1 cellular context compared by ENCODE assay signal in the genomic region with DNA sequence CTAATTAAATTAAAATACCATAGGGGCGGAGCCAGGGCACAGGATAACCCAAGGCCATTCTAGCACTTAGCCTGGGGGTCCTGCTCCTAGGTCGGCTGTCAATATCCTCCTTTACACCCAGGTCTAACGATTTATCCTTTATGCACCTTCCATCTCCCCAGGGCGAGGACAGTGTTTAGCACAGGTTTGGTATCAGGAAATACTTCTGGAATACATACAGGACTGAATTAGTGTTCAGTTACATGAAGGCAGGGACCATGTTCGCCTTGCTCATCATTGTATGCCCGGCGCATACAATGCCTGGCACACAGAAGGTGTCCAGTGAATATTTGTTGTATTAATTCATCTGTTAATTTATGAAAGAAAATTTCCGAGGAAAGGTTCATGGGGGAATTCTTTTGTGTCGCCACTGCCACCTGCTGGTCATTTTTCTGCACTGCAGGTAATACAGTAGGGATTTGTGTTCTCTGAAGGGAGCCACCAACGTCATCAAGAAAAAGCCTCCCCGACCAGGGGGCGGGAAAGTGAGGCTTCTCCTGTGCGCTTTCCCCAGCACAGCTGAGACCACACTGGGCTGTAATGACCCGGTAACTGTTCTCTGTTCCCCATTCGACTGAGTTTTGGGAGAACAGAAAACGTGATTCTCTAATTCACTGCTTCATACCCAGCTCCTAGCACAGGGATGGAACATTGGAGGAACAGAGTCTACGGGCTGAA.
TF ChIP-seq lines count a peak whose summit lies in the region.

No MANE protein-coding gene starts in this region.

TF ChIP-seq in HEK293, 187 proteins besides CTCF, POLR2A, EP300 and RAD21 (continued from another document and continues in another):
- TF ChIP-seq, protein P1, sequence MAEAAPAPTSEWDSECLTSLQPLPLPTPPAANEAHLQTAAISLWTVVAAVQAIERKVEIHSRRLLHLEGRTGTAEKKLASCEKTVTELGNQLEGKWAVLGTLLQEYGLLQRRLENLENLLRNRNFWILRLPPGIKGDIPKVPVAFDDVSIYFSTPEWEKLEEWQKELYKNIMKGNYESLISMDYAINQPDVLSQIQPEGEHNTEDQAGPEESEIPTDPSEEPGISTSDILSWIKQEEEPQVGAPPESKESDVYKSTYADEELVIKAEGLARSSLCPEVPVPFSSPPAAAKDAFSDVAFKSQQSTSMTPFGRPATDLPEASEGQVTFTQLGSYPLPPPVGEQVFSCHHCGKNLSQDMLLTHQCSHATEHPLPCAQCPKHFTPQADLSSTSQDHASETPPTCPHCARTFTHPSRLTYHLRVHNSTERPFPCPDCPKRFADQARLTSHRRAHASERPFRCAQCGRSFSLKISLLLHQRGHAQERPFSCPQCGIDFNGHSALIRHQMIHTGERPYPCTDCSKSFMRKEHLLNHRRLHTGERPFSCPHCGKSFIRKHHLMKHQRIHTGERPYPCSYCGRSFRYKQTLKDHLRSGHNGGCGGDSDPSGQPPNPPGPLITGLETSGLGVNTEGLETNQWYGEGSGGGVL (tag by site-specific recombination; IDR thresholded peaks at IDR 0.05) = no peak
- TF ChIP-seq ZNF600 (tag by site-specific recombination; IDR thresholded peaks at IDR 0.05) (peak; percentile 48; the same call in 1 of the 2 replicates), SP3 (tag by site-specific recombination; IDR thresholded peaks at IDR 0.05) (no peak), ZNF548 (tag by site-specific recombination; IDR thresholded peaks at IDR 0.05) (no peak), OVOL3 (tag by site-specific recombination; IDR thresholded peaks at IDR 0.05) (no peak), ZNF433 (tag by site-specific recombination; IDR thresholded peaks at IDR 0.05; ENCODE audit: low read depth) (no peak), SCRT1 (tag by site-specific recombination; IDR thresholded peaks at IDR 0.05; ENCODE audit: borderline replicate concordance) (no peak), ZNF354C (tag by site-specific recombination; IDR thresholded peaks at IDR 0.05; ENCODE audit: borderline replicate concordance, low read depth) (no peak), GLIS2 (tag by site-specific recombination; IDR thresholded peaks at IDR 0.05) (peak; percentile 46), ZNF214 (tag by site-specific recombination; IDR thresholded peaks at IDR 0.05; ENCODE audit: borderline replicate concordance) (no peak), ZNF610 (tag by site-specific recombination; IDR thresholded peaks at IDR 0.05; ENCODE audit: borderline replicate concordance) (no peak), ZBTB7A (tag by site-specific recombination; IDR thresholded peaks at IDR 0.05; ENCODE audit: low read depth) (no peak), ZSCAN23 (tag by site-specific recombination; IDR thresholded peaks at IDR 0.05) (no peak), ZEB2 (tag by site-specific recombination; IDR thresholded peaks at IDR 0.05) (no peak), ZNF324 (tag by site-specific recombination; IDR thresholded peaks at IDR 0.05) (no peak), ZNF529 (tag by site-specific recombination; IDR thresholded peaks at IDR 0.05; ENCODE audit: insufficient replicate concordance) (no peak), FEZF1 (tag by site-specific recombination; IDR thresholded peaks at IDR 0.05) (no peak), ZFP69B (tag by site-specific recombination; IDR thresholded peaks at IDR 0.05) (no peak), GFI1B (tag by site-specific recombination; IDR thresholded peaks at IDR 0.05) (no peak), ZNF311 (tag by site-specific recombination; IDR thresholded peaks at IDR 0.05; ENCODE audit: borderline replicate concordance) (no peak), ZNF140 (tag by site-specific recombination; IDR thresholded peaks at IDR 0.05) (no peak), ZNF560 (tag by site-specific recombination; IDR thresholded peaks at IDR 0.05; ENCODE audit: borderline replicate concordance) (no peak), ZNF596 (tag by site-specific recombination; IDR thresholded peaks at IDR 0.05) (no peak), ZNF274 (IDR thresholded peaks at IDR 0.05; ENCODE audit: low read length) (no peak), ZNF274 (tag by site-specific recombination; IDR thresholded peaks at IDR 0.05; ENCODE audit: borderline replicate concordance) (no peak), ZNF558 (tag by site-specific recombination; IDR thresholded peaks at IDR 0.05) (no peak), OSR2 (tag by site-specific recombination; IDR thresholded peaks at IDR 0.05) (no peak), ZNF626 (tag by site-specific recombination; IDR thresholded peaks at IDR 0.05) (no peak)
- TF ChIP-seq, protein P2, sequence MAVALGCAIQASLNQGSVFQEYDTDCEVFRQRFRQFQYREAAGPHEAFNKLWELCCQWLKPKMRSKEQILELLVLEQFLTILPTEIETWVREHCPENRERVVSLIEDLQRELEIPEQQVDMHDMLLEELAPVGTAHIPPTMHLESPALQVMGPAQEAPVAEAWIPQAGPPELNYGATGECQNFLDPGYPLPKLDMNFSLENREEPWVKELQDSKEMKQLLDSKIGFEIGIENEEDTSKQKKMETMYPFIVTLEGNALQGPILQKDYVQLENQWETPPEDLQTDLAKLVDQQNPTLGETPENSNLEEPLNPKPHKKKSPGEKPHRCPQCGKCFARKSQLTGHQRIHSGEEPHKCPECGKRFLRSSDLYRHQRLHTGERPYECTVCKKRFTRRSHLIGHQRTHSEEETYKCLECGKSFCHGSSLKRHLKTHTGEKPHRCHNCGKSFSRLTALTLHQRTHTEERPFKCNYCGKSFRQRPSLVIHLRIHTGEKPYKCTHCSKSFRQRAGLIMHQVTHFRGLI (tag by site-specific recombination; IDR thresholded peaks at IDR 0.05) = no peak
- TF ChIP-seq, protein P3, sequence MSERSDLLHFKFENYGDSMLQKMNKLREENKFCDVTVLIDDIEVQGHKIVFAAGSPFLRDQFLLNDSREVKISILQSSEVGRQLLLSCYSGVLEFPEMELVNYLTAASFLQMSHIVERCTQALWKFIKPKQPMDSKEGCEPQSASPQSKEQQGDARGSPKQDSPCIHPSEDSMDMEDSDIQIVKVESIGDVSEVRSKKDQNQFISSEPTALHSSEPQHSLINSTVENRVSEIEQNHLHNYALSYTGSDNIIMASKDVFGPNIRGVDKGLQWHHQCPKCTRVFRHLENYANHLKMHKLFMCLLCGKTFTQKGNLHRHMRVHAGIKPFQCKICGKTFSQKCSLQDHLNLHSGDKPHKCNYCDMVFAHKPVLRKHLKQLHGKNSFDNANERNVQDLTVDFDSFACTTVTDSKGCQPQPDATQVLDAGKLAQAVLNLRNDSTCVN (tag by site-specific recombination; optimal IDR thresholded peaks at IDR 0.05) = no peak
- TF ChIP-seq, protein P4, sequence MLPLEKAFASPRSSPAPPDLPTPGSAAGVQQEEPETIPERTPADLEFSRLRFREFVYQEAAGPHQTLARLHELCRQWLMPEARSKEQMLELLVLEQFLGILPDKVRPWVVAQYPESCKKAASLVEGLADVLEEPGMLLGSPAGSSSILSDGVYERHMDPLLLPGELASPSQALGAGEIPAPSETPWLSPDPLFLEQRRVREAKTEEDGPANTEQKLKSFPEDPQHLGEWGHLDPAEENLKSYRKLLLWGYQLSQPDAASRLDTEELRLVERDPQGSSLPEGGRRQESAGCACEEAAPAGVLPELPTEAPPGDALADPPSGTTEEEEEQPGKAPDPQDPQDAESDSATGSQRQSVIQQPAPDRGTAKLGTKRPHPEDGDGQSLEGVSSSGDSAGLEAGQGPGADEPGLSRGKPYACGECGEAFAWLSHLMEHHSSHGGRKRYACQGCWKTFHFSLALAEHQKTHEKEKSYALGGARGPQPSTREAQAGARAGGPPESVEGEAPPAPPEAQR (tag by site-specific recombination; IDR thresholded peaks at IDR 0.05) = no peak
- TF ChIP-seq, protein P5, sequence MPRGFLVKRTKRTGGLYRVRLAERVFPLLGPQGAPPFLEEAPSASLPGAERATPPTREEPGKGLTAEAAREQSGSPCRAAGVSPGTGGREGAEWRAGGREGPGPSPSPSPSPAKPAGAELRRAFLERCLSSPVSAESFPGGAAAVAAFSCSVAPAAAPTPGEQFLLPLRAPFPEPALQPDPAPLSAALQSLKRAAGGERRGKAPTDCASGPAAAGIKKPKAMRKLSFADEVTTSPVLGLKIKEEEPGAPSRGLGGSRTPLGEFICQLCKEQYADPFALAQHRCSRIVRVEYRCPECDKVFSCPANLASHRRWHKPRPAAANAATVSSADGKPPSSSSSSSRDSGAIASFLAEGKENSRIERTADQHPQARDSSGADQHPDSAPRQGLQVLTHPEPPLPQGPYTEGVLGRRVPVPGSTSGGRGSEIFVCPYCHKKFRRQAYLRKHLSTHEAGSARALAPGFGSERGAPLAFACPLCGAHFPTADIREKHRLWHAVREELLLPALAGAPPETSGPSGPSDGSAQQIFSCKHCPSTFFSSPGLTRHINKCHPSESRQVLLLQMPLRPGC (tag by site-specific recombination; IDR thresholded peaks at IDR 0.05) = no peak
- TF ChIP-seq, protein P6, sequence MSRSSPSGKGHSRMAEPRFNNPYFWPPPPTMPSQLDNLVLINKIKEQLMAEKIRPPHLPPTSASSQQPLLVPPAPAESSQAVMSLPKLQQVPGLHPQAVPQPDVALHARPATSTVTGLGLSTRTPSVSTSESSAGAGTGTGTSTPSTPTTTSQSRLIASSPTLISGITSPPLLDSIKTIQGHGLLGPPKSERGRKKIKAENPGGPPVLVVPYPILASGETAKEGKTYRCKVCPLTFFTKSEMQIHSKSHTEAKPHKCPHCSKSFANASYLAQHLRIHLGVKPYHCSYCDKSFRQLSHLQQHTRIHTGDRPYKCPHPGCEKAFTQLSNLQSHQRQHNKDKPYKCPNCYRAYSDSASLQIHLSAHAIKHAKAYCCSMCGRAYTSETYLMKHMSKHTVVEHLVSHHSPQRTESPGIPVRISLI (tag by site-specific recombination; IDR thresholded peaks at IDR 0.05) = 0 out of 2 replicates have a peak, but pooled peaks have one; percentile 37
- TF ChIP-seq, protein P7, sequence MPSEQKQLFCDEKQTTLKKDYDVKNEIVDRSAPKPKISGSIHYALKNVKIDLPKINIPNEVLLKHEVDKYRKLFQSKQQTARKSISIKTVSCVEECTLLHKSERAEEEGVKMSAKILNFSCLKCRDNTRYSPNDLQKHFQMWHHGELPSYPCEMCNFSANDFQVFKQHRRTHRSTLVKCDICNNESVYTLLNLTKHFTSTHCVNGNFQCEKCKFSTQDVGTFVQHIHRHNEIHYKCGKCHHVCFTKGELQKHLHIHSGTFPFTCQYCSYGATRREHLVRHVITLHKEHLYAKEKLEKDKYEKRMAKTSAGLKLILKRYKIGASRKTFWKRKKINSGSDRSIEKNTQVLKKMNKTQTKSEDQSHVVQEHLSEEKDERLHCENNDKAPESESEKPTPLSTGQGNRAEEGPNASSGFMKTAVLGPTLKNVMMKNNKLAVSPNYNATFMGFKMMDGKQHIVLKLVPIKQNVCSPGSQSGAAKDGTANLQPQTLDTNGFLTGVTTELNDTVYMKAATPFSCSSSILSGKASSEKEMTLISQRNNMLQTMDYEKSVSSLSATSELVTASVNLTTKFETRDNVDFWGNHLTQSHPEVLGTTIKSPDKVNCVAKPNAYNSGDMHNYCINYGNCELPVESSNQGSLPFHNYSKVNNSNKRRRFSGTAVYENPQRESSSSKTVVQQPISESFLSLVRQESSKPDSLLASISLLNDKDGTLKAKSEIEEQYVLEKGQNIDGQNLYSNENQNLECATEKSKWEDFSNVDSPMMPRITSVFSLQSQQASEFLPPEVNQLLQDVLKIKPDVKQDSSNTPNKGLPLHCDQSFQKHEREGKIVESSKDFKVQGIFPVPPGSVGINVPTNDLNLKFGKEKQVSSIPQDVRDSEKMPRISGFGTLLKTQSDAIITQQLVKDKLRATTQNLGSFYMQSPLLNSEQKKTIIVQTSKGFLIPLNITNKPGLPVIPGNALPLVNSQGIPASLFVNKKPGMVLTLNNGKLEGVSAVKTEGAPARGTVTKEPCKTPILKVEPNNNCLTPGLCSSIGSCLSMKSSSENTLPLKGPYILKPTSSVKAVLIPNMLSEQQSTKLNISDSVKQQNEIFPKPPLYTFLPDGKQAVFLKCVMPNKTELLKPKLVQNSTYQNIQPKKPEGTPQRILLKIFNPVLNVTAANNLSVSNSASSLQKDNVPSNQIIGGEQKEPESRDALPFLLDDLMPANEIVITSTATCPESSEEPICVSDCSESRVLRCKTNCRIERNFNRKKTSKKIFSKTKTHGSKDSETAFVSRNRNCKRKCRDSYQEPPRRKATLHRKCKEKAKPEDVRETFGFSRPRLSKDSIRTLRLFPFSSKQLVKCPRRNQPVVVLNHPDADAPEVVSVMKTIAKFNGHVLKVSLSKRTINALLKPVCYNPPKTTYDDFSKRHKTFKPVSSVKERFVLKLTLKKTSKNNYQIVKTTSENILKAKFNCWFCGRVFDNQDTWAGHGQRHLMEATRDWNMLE (tag by site-specific recombination; conservative IDR thresholded peaks at IDR 0.05; ENCODE audit: low read depth) = no peak
- TF ChIP-seq, protein P8, sequence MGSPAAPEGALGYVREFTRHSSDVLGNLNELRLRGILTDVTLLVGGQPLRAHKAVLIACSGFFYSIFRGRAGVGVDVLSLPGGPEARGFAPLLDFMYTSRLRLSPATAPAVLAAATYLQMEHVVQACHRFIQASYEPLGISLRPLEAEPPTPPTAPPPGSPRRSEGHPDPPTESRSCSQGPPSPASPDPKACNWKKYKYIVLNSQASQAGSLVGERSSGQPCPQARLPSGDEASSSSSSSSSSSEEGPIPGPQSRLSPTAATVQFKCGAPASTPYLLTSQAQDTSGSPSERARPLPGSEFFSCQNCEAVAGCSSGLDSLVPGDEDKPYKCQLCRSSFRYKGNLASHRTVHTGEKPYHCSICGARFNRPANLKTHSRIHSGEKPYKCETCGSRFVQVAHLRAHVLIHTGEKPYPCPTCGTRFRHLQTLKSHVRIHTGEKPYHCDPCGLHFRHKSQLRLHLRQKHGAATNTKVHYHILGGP (tag by site-specific recombination; IDR thresholded peaks at IDR 0.05) = no peak
- TF ChIP-seq, protein P9, sequence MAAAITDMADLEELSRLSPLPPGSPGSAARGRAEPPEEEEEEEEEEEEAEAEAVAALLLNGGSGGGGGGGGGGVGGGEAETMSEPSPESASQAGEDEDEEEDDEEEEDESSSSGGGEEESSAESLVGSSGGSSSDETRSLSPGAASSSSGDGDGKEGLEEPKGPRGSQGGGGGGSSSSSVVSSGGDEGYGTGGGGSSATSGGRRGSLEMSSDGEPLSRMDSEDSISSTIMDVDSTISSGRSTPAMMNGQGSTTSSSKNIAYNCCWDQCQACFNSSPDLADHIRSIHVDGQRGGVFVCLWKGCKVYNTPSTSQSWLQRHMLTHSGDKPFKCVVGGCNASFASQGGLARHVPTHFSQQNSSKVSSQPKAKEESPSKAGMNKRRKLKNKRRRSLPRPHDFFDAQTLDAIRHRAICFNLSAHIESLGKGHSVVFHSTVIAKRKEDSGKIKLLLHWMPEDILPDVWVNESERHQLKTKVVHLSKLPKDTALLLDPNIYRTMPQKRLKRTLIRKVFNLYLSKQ (tag by site-specific recombination; IDR thresholded peaks at IDR 0.05; ENCODE audit: borderline replicate concordance) = no peak
- TF ChIP-seq, protein P10, sequence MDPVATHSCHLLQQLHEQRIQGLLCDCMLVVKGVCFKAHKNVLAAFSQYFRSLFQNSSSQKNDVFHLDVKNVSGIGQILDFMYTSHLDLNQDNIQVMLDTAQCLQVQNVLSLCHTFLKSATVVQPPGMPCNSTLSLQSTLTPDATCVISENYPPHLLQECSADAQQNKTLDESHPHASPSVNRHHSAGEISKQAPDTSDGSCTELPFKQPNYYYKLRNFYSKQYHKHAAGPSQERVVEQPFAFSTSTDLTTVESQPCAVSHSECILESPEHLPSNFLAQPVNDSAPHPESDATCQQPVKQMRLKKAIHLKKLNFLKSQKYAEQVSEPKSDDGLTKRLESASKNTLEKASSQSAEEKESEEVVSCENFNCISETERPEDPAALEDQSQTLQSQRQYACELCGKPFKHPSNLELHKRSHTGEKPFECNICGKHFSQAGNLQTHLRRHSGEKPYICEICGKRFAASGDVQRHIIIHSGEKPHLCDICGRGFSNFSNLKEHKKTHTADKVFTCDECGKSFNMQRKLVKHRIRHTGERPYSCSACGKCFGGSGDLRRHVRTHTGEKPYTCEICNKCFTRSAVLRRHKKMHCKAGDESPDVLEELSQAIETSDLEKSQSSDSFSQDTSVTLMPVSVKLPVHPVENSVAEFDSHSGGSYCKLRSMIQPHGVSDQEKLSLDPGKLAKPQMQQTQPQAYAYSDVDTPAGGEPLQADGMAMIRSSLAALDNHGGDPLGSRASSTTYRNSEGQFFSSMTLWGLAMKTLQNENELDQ (tag by site-specific recombination; IDR thresholded peaks at IDR 0.05; ENCODE audit: low read depth) = no peak
